Comparison of ENCODE assay signal across 8 cellular contexts in genomic region chr5:160421625-160422258, GRCh38.
DNase-seq lines count a peak whose midpoint lies in the region; ATAC-seq and TF ChIP-seq lines count a peak whose summit lies in the region.

Gene PTTG1 (plus strand): TSS chr5:160421855. CDS start chr5:160422313, 458 bp downstream.

- H3K4me3 ChIP-seq in WI38 (ENCODE audit: low read depth, low read length) (peak within 1 kb of the TSS; percentile 71), cardiac fibroblast (replicated peaks in 1 of 2; ENCODE audit: low read depth in 2 of 2, low read length in 2 of 2) (peak within 1 kb of the TSS; percentile 70 to 78)

- TF ChIP-seq CTCF in WI38 (IDR thresholded peaks at IDR 0.05; ENCODE audit: low read depth, low read length) = no peak
- TF ChIP-seq CTCF in cardiac fibroblast (IDR thresholded peaks at IDR 0.05; ENCODE audit: low read depth, low read length) = no peak

- DNase-seq in AG08395 (ENCODE audit: low spot score) (peak; percentile 93), NCI-H2227 (lab: John Stamatoyannopoulos, UW; ENCODE audit: unreplicated experiment) (peak; percentile 97), cardiac fibroblast (ENCODE audit: low read depth in 2 of 2) (peak; percentile 96 to 98), inferior parietal cortex (ENCODE audit: extremely low spot score) (peak; percentile 91)
- DNase-seq in stimulated activated CD4-positive, alpha-beta T cell treated with anti-CD3 and anti-CD28 coated beads, Interleukin-12 subunit alpha, Interleukin-12 subunit beta, amount 100 ng/mL, for 24 hours (ENCODE audit: low read depth in 2 of 2) = peak; percentile 81 to 94

- ATAC-seq in GM18907 (IDR thresholded peaks at IDR 0.05; ENCODE audit: unreplicated experiment) = peak; percentile 73
- ATAC-seq in HG03159 (IDR thresholded peaks at IDR 0.05; ENCODE audit: unreplicated experiment) = peak; percentile 66

Comparison
In these comparisons a context has a peak if more than half of its experiments do, and no peak if none do; other contexts are left out.
1. Peak in every context shown above with its lines: DNase-seq, ATAC-seq and H3K4me3 ChIP-seq.